In the genomic region with DNA sequence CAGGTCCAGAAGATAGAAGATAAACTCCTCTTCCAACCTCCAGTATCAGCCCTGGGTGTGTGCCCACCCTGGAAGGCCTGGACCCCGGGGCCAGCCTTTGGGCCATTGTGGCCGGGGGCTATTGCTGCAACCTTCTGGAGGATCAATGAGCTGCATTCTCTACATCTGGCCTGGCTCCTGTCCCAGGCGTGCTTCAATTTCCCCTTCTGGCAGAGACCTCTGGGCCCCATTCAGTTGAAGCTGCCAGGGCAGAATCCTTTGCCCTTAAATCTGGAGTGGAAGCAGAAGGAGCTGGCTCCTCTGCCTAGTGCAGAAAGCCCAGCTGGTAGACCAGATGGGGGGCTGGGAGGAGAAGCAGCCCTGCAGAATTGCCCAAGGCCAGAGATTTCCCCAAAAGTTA, we compare ENCODE assay signal across 18 cellular contexts. TPM values are rescaled to one million over a fixed set of nuclear protein-coding genes. Genes with fewer than 3 reads are reported as not detected.
A peak's percentile ranks its signal among the peaks of the same experiment; 100 is the strongest.
DNase-seq lines count a peak whose midpoint lies in the region; ATAC-seq lines count a peak whose summit lies in the region.
"Had no signal": no experiment of that assay in that cellular context is flagged by ENCODE, and none has a peak within 500 bp of the region (broad histone marks: within the 10 kb centered on the region; RNA-seq: fewer than 3 reads in every experiment).

No MANE protein-coding gene starts in this region.

- DNase-seq in DMS 273 (lab: John Stamatoyannopoulos, UW; ENCODE audit: unreplicated experiment) (peak; percentile 97), NCI-H1092 (lab: John Stamatoyannopoulos, UW) (peak; percentile 52), NCI-H524 treated with DMSO at 0.1 percent for 48 hours (lab: John Stamatoyannopoulos, UW) (peak; percentile 95), fibroblast of gingiva (ENCODE audit: low read depth) (peak; percentile 75), HT-29 (ENCODE audit: low spot score) (no peak), activated gamma-delta T cell treated with Interleukin-2 at 50 U/mL for 16 hours (no peak), NCI-H1417 (lab: John Stamatoyannopoulos, UW) (no peak)
- no peak for DNase-seq in naive thymus-derived CD8-positive, alpha-beta T cell
- DNase-seq: CD4-positive, alpha-beta memory T cell; DND-41; GOT3; NCI-H1105 treated with DMSO at 0.1 percent for 48 hours; NCI-H1930; NCI-H526 treated with DMSO at 0.1 percent for 48 hours; NK-92 treated with Interleukin-12 subunit alpha and Interleukin-12 subunit beta, amount 100 ng/mL, for 24 hours; OCI-M1; SJCRH30 had no signal

- no peak overlapping the region for H3K27ac Mint-ChIP-seq in naive thymus-derived CD8-positive, alpha-beta T cell
- H3K27ac Mint-ChIP-seq: CD4-positive, alpha-beta memory T cell had no signal

- H3K27me3 Mint-ChIP-seq in naive thymus-derived CD8-positive, alpha-beta T cell: peaks cover 0 to 14% (median 4%) of the 10 kb centered on the region in 5 donors

- no peaks in the 10 kb centered on the region for H3K36me3 Mint-ChIP-seq in naive thymus-derived CD8-positive, alpha-beta T cell

- H3K9me3 Mint-ChIP-seq in naive thymus-derived CD8-positive, alpha-beta T cell: no peaks in the 10 kb centered on the region
- H3K9me3 Mint-ChIP-seq: CD4-positive, alpha-beta memory T cell had no signal

- POLR2A ChIA-PET in naive thymus-derived CD8-positive, alpha-beta T cell (lab: Charles Lee): interaction anchor here (1.0 to 1.3 kb wide), 2 partner anchors 23 to 42 kb away, joined by 3 read pairs; no protein-coding TSS in a partner anchor

- H3K4me1 Mint-ChIP-seq in naive thymus-derived CD8-positive, alpha-beta T cell: no peaks in the 10 kb centered on the region
- H3K4me1 Mint-ChIP-seq: CD4-positive, alpha-beta memory T cell had no signal

- ATAC-seq in naive thymus-derived CD8-positive, alpha-beta T cell: no peak

- no peak overlapping the region for H3K4me3 Mint-ChIP-seq in naive thymus-derived CD8-positive, alpha-beta T cell
- H3K4me3 Mint-ChIP-seq: CD4-positive, alpha-beta memory T cell had no signal

RNA-seq across cellular contexts. Expression of gene NYNRIN, which starts 10.0 kb away (rescaled TPM):
- 21.3 and 25.1 TPM in 2 replicates for total RNA-seq in HT-29 (2014; rRNA removed; shearing (Covaris generic))
- total RNA-seq in naive thymus-derived CD8-positive, alpha-beta T cell: under 1 TPM; 0.29 to 0.36 TPM
- polyA plus RNA-seq in naive thymus-derived CD8-positive, alpha-beta T cell: under 1 TPM in 1 of 3 donors, not detected in 2; 0.13 TPM
- total RNA-seq: M059J had no signal

RNA-seq across cellular contexts. Expression of gene CBLN3, which starts 20.7 kb away (rescaled TPM):
- total RNA-seq in HT-29 (2014; rRNA removed; shearing (Covaris generic)): 0.70 and 2.5 TPM in 2 replicates
- total RNA-seq in naive thymus-derived CD8-positive, alpha-beta T cell: 1 to 10 TPM; 3.9 to 4.8 TPM
- polyA plus RNA-seq in naive thymus-derived CD8-positive, alpha-beta T cell: under 1 TPM in 1 of 3 donors, not detected in 2; 0.23 TPM

RNA-seq across cellular contexts. Expression of gene KHNYN, which starts 21.0 kb away (rescaled TPM):
- total RNA-seq in HT-29 (2014; rRNA removed; shearing (Covaris generic)): 60.6 and 72.2 TPM in 2 replicates
- total RNA-seq in naive thymus-derived CD8-positive, alpha-beta T cell: 100 to 1,000 TPM; 142 to 150 TPM
- 10 to 100 TPM in 2 of 3 donors, 1 to 10 TPM in 1; 9.1 to 16.9 (median 10.6) TPM for polyA plus RNA-seq in naive thymus-derived CD8-positive, alpha-beta T cell

RNA-seq across cellular contexts. Expression of gene SDR39U1, which starts 33.8 kb away (rescaled TPM):
- 25.5 and 32.6 TPM in 2 replicates for total RNA-seq in HT-29 (2014; rRNA removed; shearing (Covaris generic))
- total RNA-seq in naive thymus-derived CD8-positive, alpha-beta T cell: 100 to 1,000 TPM; 140 to 145 TPM
- polyA plus RNA-seq in naive thymus-derived CD8-positive, alpha-beta T cell: 10 to 100 TPM; 70.3 to 90.8 (median 89.5) TPM

RNA-seq across cellular contexts. Expression of gene NFATC4, which starts 40.8 kb away (rescaled TPM):
- 2.9 and 4.3 TPM in 2 replicates for total RNA-seq in HT-29 (2014; rRNA removed; shearing (Covaris generic))
- total RNA-seq in naive thymus-derived CD8-positive, alpha-beta T cell: not detected
- polyA plus RNA-seq in naive thymus-derived CD8-positive, alpha-beta T cell: not detected
- total RNA-seq: CD4-positive, alpha-beta memory T cell had no signal
- polyA plus RNA-seq: CD4-positive, alpha-beta memory T cell had no signal

Comparison
In these comparisons a context has a peak if more than half of its experiments do, and no peak if none do; other contexts are left out.
1. DNase-seq: peak in DMS 273 (single experiment), NCI-H1092 (single experiment), NCI-H524 treated with DMSO at 0.1 percent for 48 hours (single experiment) and fibroblast of gingiva (single experiment); none in HT-29 (single experiment), activated gamma-delta T cell treated with Interleukin-2 at 50 U/mL for 16 hours (single experiment), naive thymus-derived CD8-positive, alpha-beta T cell (0 of 10) and NCI-H1417 (0 of 3).
2. RNA of gene NYNRIN, which starts 10.0 kb away (total RNA-seq): 21.3 to 25.1 TPM in HT-29; 0.29 to 0.36 TPM in naive thymus-derived CD8-positive, alpha-beta T cell; every median in the first group is over 10 times any median in the second.